26 cellular contexts compared by ENCODE assay signal in the genomic region with DNA sequence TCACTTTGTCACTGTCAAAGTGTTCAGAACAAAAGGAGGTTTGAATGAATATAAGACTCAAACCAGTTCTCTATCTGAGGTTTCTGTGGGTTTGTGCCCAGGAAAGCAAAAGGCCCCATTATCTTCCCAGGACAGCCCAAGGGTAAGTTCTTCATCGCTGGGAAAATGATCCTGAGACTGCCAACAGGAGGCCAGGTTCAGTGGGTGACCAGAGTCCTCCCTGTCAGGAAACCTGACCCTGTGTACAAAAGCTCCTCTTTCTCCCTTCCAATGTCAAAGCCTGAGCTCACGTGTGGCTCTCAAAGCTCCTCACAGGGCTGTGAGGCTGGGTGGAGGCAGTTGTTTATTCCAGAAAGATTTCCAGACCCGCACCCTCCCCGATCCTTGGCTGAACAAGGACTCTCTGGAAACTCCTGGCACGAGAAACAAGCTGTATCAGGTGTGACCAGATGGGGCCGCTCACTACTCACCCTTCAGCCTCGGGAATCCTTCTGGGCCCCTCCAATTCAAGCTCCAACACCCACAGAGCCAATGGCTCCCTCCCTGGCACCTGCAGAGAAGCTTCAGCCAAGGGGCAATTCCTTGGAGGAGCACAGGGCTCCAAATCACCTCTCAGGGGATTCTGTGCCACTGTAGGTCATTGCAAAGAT.
"Had no signal": no experiment of that assay in that cellular context is flagged by ENCODE, and none has a peak within 500 bp of the region (broad histone marks: within the 10 kb centered on the region; RNA-seq: fewer than 3 reads in every experiment).

No MANE protein-coding gene starts in this region.

- H3K4me1 ChIP-seq: ascending aorta, breast epithelium, colonic mucosa, esophagus squamous epithelium, gastroesophageal sphincter had no signal

- H3K27ac ChIP-seq: ascending aorta, breast epithelium, cardiac muscle cell, colonic mucosa, epithelial cell of prostate, esophagus squamous epithelium, gastroesophageal sphincter had no signal

- DNase-seq: activated CD4-positive, alpha-beta memory T cell treated with anti-CD3 and anti-CD28 coated beads for 36 hours; activated CD4-positive, alpha-beta T cell treated with anti-CD3 and anti-CD28 coated beads for 36 hours; activated CD4-positive, alpha-beta T cell treated with anti-CD3 and anti-CD28 coated beads, Interleukin-2, amount 10 ng/mL, durations not matched to agents 24 days and 14 days; activated CD4-positive, CD25-positive, alpha-beta regulatory T cell; activated CD4-positive, CD25-positive, alpha-beta regulatory T cell treated with anti-CD3 and anti-CD28 coated beads, Interleukin-2, amount 50 U/mL, for 72 hours; activated CD8-positive, alpha-beta memory T cell treated with anti-CD3 and anti-CD28 coated beads, Interleukin-2, amount 10 ng/mL, durations not matched to agents 7 days and 5 days; activated CD8-positive, alpha-beta memory T cell treated with anti-CD3 and anti-CD28 coated beads, Interleukin-2, amount 50 U/mL, for 4 hours; activated CD8-positive, alpha-beta T cell treated with anti-CD3 and anti-CD28 coated beads, Interleukin-2, amount 10 ng/mL, durations not matched to agents 7 days and 5 days; activated effector memory CD4-positive, alpha-beta T cell treated with anti-CD3 and anti-CD28 coated beads, Interleukin-2, amount 50 U/mL, for 16 hours; activated naive CD4-positive, alpha-beta T cell treated with anti-CD3 and anti-CD28 coated beads, Interleukin-2, amount 10 ng/mL, durations not matched to agents 7 days and 5 days; activated naive CD8-positive, alpha-beta T cell treated with anti-CD3 and anti-CD28 coated beads, Interleukin-2, amount 10 ng/mL, durations not matched to agents 7 days and 5 days; activated T-cell treated with anti-CD3 and anti-CD28 coated beads, Interleukin-2, amount 50 U/mL, for 1 hour; activated T-cell treated with anti-CD3 and anti-CD28 coated beads, Interleukin-2, amount 50 U/mL, for 48 hours; central memory CD4-positive, alpha-beta T cell; cerebellar nuclear complex; colonic mucosa; effector CD8-positive, alpha-beta T cell; esophagus squamous epithelium; foreskin melanocyte; T-helper 2 cell had no signal

- ATAC-seq: activated CD4-positive, alpha-beta T cell treated with anti-CD3 and anti-CD28 coated beads for 36 hours; activated CD8-positive, alpha-beta memory T cell treated with anti-CD3 and anti-CD28 coated beads, Interleukin-2, amount 10 ng/mL, durations not matched to agents 7 days and 5 days; activated CD8-positive, alpha-beta T cell treated with anti-CD3 and anti-CD28 coated beads, Interleukin-2, amount 10 ng/mL, durations not matched to agents 7 days and 5 days; activated naive CD4-positive, alpha-beta T cell treated with anti-CD3 and anti-CD28 coated beads, Interleukin-2, amount 50 U/mL, for 72 hours; gastroesophageal sphincter had no signal

- H3K9me3 ChIP-seq: ascending aorta, breast epithelium, colonic mucosa, esophagus squamous epithelium, gastroesophageal sphincter had no signal

- H3K4me3 ChIP-seq: ascending aorta, breast epithelium, cardiac muscle cell, colonic mucosa, esophagus squamous epithelium, gastroesophageal sphincter had no signal

- H3K36me3 ChIP-seq: ascending aorta, breast epithelium, cardiac muscle cell, colonic mucosa, esophagus squamous epithelium, gastroesophageal sphincter had no signal

- H3K27me3 ChIP-seq: ascending aorta, breast epithelium, cardiac muscle cell, colonic mucosa, esophagus squamous epithelium, gastroesophageal sphincter had no signal
